ENCODE assay signal across 2 cellular contexts in the genomic region with DNA sequence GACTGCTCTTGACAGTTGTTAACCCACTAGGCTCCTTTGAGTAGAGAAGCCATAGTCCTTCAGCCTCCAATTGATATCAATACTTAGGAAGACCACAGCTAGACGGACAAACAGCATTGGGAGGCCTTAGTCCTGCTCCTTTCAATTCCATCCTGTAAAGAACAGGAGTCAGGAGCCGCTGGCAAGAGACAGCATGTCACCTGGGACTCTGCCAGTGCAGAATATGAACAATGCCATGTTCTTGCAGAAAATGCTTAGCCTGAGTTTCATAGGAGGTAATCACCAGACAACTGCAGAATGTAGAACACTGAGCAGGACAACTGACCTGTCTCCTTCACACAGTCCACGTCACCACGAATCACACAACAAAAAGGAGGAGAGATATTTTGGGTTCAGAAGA. TPM values are rescaled to one million over a fixed set of nuclear protein-coding genes. Genes with fewer than 3 reads are reported as not detected.
"Had no signal": no experiment of that assay in that cellular context is flagged by ENCODE, and none has a peak within 500 bp of the region (broad histone marks: within the 10 kb centered on the region; RNA-seq: fewer than 3 reads in every experiment).

No MANE protein-coding gene starts in this region.

RNA-seq across cellular contexts. Expression of a gene that starts 25.3 kb away (rescaled TPM):
- total RNA-seq: epithelial cell of proximal tubule, foreskin keratinocyte had no signal
